In the genomic region with DNA sequence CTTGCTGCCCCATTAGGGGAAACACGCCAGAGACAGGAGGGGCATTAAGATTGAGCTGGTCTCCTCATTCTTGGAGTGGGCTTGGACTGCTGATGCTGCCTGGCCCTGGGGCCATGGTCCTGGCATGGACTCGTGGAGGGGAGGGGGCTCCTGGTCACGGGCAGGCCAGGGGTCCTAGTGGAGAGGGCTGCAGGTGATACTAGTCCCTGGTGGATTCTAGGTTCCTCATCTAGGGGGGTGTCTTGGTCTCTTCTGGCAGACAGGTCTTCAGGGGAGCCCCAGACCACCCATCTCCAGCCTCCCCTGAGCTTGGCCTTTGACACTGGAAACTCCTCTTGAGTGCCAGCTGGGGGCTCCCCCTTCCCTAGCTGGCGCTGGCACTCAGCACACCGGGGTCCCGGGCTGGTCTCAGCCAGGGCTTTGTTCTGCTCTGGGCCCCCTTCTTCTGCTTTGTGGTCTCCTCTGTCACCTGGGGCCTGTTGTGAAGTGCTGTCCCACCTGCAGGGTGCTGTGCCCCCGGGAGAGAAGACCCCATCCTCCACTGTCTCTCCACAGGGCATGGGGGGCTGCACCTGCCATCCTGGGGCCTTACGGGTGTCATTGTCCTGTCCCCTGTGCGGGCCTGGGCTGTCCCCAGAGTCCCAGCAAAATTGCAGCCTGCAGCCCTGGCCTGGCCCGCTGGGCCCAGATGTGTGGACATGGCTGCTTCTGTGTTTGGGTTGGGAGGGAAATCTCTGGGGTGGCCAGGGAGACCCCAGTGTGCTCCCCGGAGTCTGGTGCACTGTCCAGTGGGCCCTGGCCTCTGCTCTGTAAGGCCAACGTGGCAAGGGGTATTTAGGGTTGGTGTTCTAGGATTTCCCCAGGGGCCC, we compare ENCODE assay signal across 19 cellular contexts. TPM values are rescaled to one million over a fixed set of nuclear protein-coding genes. Genes with fewer than 3 reads are reported as not detected.
A peak's percentile ranks its signal among the peaks of the same experiment; 100 is the strongest.
DNase-seq lines count a peak whose midpoint lies in the region; ATAC-seq and TF ChIP-seq lines count a peak whose summit lies in the region.
"Had no signal": no experiment of that assay in that cellular context is flagged by ENCODE, and none has a peak within 500 bp of the region (broad histone marks: within the 10 kb centered on the region; RNA-seq: fewer than 3 reads in every experiment).

No MANE protein-coding gene starts in this region.

- H3K18ac ChIP-seq in neuronal stem cell (ENCODE audit: low read length): peak overlapping the region; percentile 96

- no peak for TF ChIP-seq CTCF in left ventricle myocardium inferior (IDR thresholded peaks at IDR 0.05; ENCODE audit: borderline replicate concordance)

- no peak overlapping the region for H3K9ac ChIP-seq in HUES48 (ENCODE audit: low read depth, low read length)
- peak overlapping the region; percentile 24 for H3K9ac ChIP-seq in neuronal stem cell (ENCODE audit: low read depth, low read length, poor library complexity)

- H3K4me2 ChIP-seq in neuronal stem cell (ENCODE audit: insufficient read depth, low read length, poor library complexity, severe bottlenecking): peak overlapping the region; percentile 94

- intact Hi-C loops in left ventricle myocardium inferior (cut with micrococcal nuclease): no loop called here

- peak overlapping the region; percentile 59 for H3K14ac ChIP-seq in neuronal stem cell (ENCODE audit: low read length)

- ATAC-seq in activated CD4-positive, CD25-positive, alpha-beta regulatory T cell treated with anti-CD3 and anti-CD28 coated beads, Interleukin-2, amount 50 U/mL, for 24 hours: no peak
- no peak for ATAC-seq in GM21528 (IDR thresholded peaks at IDR 0.05; ENCODE audit: low FRiP score, unreplicated experiment)
- ATAC-seq in esophagus mucosa: no peak
- ATAC-seq: K562 had no signal

- H2BK15ac ChIP-seq in neuronal stem cell (ENCODE audit: low read length): peak overlapping the region; percentile 71

- peak; percentile 26 for DNase-seq in activated CD4-positive, CD25-positive, alpha-beta regulatory T cell treated with anti-CD3 and anti-CD28 coated beads, Interleukin-2, amount 50 U/mL, for 72 hours
- DNase-seq in left ventricle myocardium inferior: no peak
- no peak for DNase-seq in neuronal stem cell (ENCODE audit: low spot score)
- DNase-seq in NCI-H1092 (lab: John Stamatoyannopoulos, UW): no peak
- DNase-seq: 8988T; activated CD4-positive, alpha-beta T cell treated with anti-CD3 and anti-CD28 coated beads, Interleukin-2, amount 50 U/mL, for 1 hour; CD4-positive, alpha-beta memory T cell; EL; foreskin melanocyte; naive B cell; NCI-H1436 treated with DMSO at 0.1 percent for 48 hours; NCI-H446 treated with DMSO at 0.1 percent for 48 hours; OCI-M1 had no signal

- H2AFZ ChIP-seq in neuronal stem cell (ENCODE audit: low read length): no peak overlapping the region

- H3K9me3 ChIP-seq in HUES48 (ENCODE audit: control insufficient read depth, insufficient read depth, low read length) (no peaks in the 10 kb centered on the region), left ventricle myocardium inferior (replicated peaks) (no peaks in the 10 kb centered on the region), neuronal stem cell (replicated peaks in 1 of 2; ENCODE audit: control insufficient read depth in 2 of 2, insufficient read depth in 1 of 2, low read depth in 1 of 2, low read length in 2 of 2) (no peaks in the 10 kb centered on the region)

- H3K27me3 ChIP-seq in HUES48 (ENCODE audit: control insufficient read depth, insufficient read depth, low read length): peaks cover 20% of the 10 kb centered on the region
- H3K27me3 ChIP-seq in left ventricle myocardium inferior (ENCODE audit: low read depth): peaks cover 42% of the 10 kb centered on the region
- H3K27me3 ChIP-seq in neuronal stem cell (ENCODE audit: control insufficient read depth in 3 of 3, insufficient read depth in 3 of 3, low read depth in 1 of 3, low read length in 3 of 3): peaks cover 14 to 16% (median 16%) of the 10 kb centered on the region in 3 experiments

- H3K4me3 ChIP-seq in HUES48 (ENCODE audit: low read depth, low read length) (peak overlapping the region; percentile 75; the same call in 1 of the 2 replicates), left ventricle myocardium inferior (peak overlapping the region; percentile 77), neuronal stem cell (ENCODE audit: low read length in 2 of 2) (no peak overlapping the region)
- H3K4me3 ChIP-seq: K562 had no signal

- peaks cover 27% of the 10 kb centered on the region for H3K79me1 ChIP-seq in neuronal stem cell (ENCODE audit: low read depth, low read length)

- H2BK12ac ChIP-seq in neuronal stem cell (ENCODE audit: low read length): peak overlapping the region; percentile 95

- no CpG with 5 or more reads among the region's 12 CpGs for WGBS in neuronal stem cell (ENCODE audit: extremely low coverage in 2 of 2, insufficient read length in 2 of 2, insufficient replicate concordance in 1 of 2), 2 donors

- no peak overlapping the region for H4K8ac ChIP-seq in neuronal stem cell (ENCODE audit: low read depth, low read length)

- peak overlapping the region; percentile 64 for H2BK120ac ChIP-seq in neuronal stem cell (ENCODE audit: low read depth, low read length)

- H3K4me1 ChIP-seq in HUES48 (ENCODE audit: control insufficient read depth, insufficient read depth, low read length) (peaks cover 19% of the 10 kb centered on the region; the same call in 1 of the 2 replicates), left ventricle myocardium inferior (peaks cover 60% of the 10 kb centered on the region), neuronal stem cell (ENCODE audit: control insufficient read depth in 2 of 2, insufficient read depth in 1 of 2, low read depth in 1 of 2, low read length in 2 of 2) (peaks cover 25 to 38% of the 10 kb centered on the region in 2 donors)

- H2BK5ac ChIP-seq in neuronal stem cell (ENCODE audit: low read length): peak overlapping the region; percentile 17

- H4K91ac ChIP-seq in neuronal stem cell (ENCODE audit: low read depth, low read length, poor library complexity): peak overlapping the region; percentile 38

- H3K36me3 ChIP-seq in HUES48 (ENCODE audit: control insufficient read depth, insufficient read depth, low read length) (peaks cover 14% of the 10 kb centered on the region), left ventricle myocardium inferior (no peaks in the 10 kb centered on the region), neuronal stem cell (replicated peaks in 1 of 2; ENCODE audit: control insufficient read depth in 2 of 2, insufficient read depth in 2 of 2, low read length in 2 of 2) (peaks cover 0 to 2% of the 10 kb centered on the region in 2 donors)

- no peak overlapping the region for H3K23ac ChIP-seq in neuronal stem cell (ENCODE audit: low read depth, low read length, poor library complexity)

- peak overlapping the region; percentile 87 for H2AK5ac ChIP-seq in neuronal stem cell (ENCODE audit: low read depth, low read length)

- no peak overlapping the region for H3K4ac ChIP-seq in neuronal stem cell (ENCODE audit: low read length)

- H3K27ac ChIP-seq in HUES48 (ENCODE audit: low read depth, low read length) (peak overlapping the region; percentile 32), left ventricle myocardium inferior (replicated peaks) (peak overlapping the region; percentile 89), neuronal stem cell (replicated peaks; ENCODE audit: low read length) (no peak overlapping the region)

RNA-seq across cellular contexts. Expression of a gene that starts 2.3 kb away (rescaled TPM):
- total RNA-seq in left ventricle myocardium inferior (6.5 TPM), esophagus mucosa (1.00 TPM)
- polyA plus RNA-seq in neuronal stem cell (2013, experiment 1 of 2): 14.6 TPM
- 14.0 TPM for polyA plus RNA-seq in neuronal stem cell (2013, experiment 2 of 2)
- polyA plus RNA-seq: K562 had no signal

RNA-seq across cellular contexts. Expression of a gene that starts 55.2 kb away (rescaled TPM):
- total RNA-seq in left ventricle myocardium inferior: 27.1 TPM
- polyA plus RNA-seq in neuronal stem cell (2013, experiment 1 of 2): 0.10 TPM
- polyA plus RNA-seq in neuronal stem cell (2013, experiment 2 of 2): 0.12 TPM
- total RNA-seq in esophagus mucosa: 59.2 TPM
- total RNA-seq: CD4-positive, alpha-beta memory T cell; T-helper 1 cell treated with Interleukin-12 subunit alpha and Interleukin-12 subunit beta and Interleukin-4 antibody, amounts not matched to agents 30 ng/mL and 1 ng/mL, for 36 hours had no signal
- polyA plus RNA-seq: CD4-positive, alpha-beta memory T cell; K562 had no signal

Comparison
In these comparisons a context has a peak if more than half of its experiments do, and no peak if none do; other contexts are left out.
1. H3K4me3 ChIP-seq: peak in HUES48 (single experiment) and left ventricle myocardium inferior (single experiment); none in neuronal stem cell (0 of 2).